20 cellular contexts compared by ENCODE assay signal in genomic region chr1:30100186-30100862, GRCh38.
"Had no signal": no experiment of that assay in that cellular context is flagged by ENCODE, and none has a peak within 500 bp of the region (broad histone marks: within the 10 kb centered on the region; RNA-seq: fewer than 3 reads in every experiment).

No MANE protein-coding gene starts in this region.

- DNase-seq: IMR-90, Karpas-422, KG1, MG63, NCI-H1092, NCI-H1105 treated with DMSO at 0.1 percent for 48 hours, NCI-H1417 treated with DMSO at 0.1 percent for 48 hours, NCI-H146, NCI-H1694 treated with DMSO at 0.1 percent for 48 hours, NCI-H1930, NCI-H2081, NCI-H2107, NCI-H2227 treated with DMSO at 0.1 percent for 48 hours, NCI-H526 treated with DMSO at 0.1 percent for 48 hours, NCI-H748 treated with DMSO at 0.1 percent for 48 hours, RPMI8226, SHP77 treated with DMSO at 0.1 percent for 48 hours, SJCRH30 had no signal

- ATAC-seq: HepG2, SK-N-SH treated with all-trans-retinoic acid at 6 μM for 48 hours had no signal
